In the genomic region with DNA sequence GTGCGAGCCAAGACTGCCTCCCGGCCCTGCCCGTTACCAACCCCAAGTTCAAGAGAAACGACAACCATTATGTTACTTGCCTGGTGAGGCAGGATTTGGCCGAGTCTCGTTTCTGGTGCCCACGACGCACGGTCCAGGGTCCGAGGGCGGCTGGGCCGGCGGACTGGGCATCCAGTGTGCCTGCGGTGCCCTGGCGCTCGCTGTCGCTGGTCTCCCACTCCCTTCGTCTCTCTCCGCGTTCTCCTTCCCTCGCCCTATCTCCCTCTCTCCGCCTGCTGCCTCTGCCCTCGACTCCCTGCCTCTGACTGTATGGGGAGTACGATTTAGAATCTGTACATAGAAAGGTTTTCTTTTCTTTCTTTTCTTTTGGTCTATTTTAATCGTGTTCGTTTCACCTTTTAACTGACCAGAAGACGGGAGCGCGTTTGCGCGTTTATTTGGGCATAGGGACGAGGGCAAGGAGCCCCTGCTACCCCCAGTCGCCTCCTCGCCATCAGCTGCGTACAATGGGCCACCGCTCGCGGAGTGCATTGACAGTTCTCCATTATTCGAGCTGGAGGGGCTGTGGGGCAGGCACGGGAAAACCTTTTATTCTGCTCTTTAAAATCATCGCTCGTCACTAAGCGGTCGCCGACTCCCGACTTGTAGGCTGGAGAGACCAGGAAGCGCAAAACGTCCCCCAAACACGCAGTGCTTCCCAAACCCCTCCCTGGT, we compare ENCODE assay signal across 1 cellular context.
TF ChIP-seq lines count a peak whose summit lies in the region.

No MANE protein-coding gene starts in this region.

TF ChIP-seq in HepG2, 621 proteins besides CTCF, POLR2A, EP300 and RAD21 (continues in another document):
- no peak for TF ChIP-seq MEIS2 (CRISPR knock-in tag; IDR thresholded peaks at IDR 0.05)
- TF ChIP-seq, protein P1, sequence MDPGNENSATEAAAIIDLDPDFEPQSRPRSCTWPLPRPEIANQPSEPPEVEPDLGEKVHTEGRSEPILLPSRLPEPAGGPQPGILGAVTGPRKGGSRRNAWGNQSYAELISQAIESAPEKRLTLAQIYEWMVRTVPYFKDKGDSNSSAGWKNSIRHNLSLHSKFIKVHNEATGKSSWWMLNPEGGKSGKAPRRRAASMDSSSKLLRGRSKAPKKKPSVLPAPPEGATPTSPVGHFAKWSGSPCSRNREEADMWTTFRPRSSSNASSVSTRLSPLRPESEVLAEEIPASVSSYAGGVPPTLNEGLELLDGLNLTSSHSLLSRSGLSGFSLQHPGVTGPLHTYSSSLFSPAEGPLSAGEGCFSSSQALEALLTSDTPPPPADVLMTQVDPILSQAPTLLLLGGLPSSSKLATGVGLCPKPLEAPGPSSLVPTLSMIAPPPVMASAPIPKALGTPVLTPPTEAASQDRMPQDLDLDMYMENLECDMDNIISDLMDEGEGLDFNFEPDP (CRISPR knock-in tag; conservative IDR thresholded peaks at IDR 0.05) = no peak
- TF ChIP-seq, protein P2, sequence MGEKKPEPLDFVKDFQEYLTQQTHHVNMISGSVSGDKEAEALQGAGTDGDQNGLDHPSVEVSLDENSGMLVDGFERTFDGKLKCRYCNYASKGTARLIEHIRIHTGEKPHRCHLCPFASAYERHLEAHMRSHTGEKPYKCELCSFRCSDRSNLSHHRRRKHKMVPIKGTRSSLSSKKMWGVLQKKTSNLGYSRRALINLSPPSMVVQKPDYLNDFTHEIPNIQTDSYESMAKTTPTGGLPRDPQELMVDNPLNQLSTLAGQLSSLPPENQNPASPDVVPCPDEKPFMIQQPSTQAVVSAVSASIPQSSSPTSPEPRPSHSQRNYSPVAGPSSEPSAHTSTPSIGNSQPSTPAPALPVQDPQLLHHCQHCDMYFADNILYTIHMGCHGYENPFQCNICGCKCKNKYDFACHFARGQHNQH (CRISPR knock-in tag; IDR thresholded peaks at IDR 0.05) = 0 out of 2 replicates have a peak, but pooled peaks have one; percentile 6
- TF ChIP-seq, protein P3, sequence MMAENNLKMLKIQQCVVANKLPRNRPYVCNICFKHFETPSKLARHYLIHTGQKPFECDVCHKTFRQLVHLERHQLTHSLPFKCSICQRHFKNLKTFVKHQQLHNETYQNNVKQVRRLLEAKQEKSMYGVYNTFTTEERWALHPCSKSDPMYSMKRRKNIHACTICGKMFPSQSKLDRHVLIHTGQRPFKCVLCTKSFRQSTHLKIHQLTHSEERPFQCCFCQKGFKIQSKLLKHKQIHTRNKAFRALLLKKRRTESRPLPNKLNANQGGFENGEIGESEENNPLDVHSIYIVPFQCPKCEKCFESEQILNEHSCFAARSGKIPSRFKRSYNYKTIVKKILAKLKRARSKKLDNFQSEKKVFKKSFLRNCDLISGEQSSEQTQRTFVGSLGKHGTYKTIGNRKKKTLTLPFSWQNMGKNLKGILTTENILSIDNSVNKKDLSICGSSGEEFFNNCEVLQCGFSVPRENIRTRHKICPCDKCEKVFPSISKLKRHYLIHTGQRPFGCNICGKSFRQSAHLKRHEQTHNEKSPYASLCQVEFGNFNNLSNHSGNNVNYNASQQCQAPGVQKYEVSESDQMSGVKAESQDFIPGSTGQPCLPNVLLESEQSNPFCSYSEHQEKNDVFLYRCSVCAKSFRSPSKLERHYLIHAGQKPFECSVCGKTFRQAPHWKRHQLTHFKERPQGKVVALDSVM (CRISPR knock-in tag; IDR thresholded peaks at IDR 0.05) = peak; percentile 30; the same call in 1 of the 2 replicates
- no peak for TF ChIP-seq JUND (CRISPR knock-in tag; IDR thresholded peaks at IDR 0.05)
- TF ChIP-seq, protein P4, sequence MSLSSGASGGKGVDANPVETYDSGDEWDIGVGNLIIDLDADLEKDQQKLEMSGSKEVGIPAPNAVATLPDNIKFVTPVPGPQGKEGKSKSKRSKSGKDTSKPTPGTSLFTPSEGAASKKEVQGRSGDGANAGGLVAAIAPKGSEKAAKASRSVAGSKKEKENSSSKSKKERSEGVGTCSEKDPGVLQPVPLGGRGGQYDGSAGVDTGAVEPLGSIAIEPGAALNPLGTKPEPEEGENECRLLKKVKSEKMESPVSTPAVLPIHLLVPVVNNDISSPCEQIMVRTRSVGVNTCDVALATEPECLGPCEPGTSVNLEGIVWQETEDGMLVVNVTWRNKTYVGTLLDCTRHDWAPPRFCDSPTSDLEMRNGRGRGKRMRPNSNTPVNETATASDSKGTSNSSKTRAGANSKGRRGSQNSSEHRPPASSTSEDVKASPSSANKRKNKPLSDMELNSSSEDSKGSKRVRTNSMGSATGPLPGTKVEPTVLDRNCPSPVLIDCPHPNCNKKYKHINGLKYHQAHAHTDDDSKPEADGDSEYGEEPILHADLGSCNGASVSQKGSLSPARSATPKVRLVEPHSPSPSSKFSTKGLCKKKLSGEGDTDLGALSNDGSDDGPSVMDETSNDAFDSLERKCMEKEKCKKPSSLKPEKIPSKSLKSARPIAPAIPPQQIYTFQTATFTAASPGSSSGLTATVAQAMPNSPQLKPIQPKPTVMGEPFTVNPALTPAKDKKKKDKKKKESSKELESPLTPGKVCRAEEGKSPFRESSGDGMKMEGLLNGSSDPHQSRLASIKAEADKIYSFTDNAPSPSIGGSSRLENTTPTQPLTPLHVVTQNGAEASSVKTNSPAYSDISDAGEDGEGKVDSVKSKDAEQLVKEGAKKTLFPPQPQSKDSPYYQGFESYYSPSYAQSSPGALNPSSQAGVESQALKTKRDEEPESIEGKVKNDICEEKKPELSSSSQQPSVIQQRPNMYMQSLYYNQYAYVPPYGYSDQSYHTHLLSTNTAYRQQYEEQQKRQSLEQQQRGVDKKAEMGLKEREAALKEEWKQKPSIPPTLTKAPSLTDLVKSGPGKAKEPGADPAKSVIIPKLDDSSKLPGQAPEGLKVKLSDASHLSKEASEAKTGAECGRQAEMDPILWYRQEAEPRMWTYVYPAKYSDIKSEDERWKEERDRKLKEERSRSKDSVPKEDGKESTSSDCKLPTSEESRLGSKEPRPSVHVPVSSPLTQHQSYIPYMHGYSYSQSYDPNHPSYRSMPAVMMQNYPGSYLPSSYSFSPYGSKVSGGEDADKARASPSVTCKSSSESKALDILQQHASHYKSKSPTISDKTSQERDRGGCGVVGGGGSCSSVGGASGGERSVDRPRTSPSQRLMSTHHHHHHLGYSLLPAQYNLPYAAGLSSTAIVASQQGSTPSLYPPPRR (CRISPR knock-in tag; IDR thresholded peaks at IDR 0.05; ENCODE audit: borderline replicate concordance) = no peak; the same call in 1 of the 2 replicates
- TF ChIP-seq THYN1 (CRISPR knock-in tag; IDR thresholded peaks at IDR 0.05; ENCODE audit: borderline replicate concordance, low read depth) = 0 out of 2 replicates have a peak, but pooled peaks have one; percentile 1
- TF ChIP-seq, protein P5, sequence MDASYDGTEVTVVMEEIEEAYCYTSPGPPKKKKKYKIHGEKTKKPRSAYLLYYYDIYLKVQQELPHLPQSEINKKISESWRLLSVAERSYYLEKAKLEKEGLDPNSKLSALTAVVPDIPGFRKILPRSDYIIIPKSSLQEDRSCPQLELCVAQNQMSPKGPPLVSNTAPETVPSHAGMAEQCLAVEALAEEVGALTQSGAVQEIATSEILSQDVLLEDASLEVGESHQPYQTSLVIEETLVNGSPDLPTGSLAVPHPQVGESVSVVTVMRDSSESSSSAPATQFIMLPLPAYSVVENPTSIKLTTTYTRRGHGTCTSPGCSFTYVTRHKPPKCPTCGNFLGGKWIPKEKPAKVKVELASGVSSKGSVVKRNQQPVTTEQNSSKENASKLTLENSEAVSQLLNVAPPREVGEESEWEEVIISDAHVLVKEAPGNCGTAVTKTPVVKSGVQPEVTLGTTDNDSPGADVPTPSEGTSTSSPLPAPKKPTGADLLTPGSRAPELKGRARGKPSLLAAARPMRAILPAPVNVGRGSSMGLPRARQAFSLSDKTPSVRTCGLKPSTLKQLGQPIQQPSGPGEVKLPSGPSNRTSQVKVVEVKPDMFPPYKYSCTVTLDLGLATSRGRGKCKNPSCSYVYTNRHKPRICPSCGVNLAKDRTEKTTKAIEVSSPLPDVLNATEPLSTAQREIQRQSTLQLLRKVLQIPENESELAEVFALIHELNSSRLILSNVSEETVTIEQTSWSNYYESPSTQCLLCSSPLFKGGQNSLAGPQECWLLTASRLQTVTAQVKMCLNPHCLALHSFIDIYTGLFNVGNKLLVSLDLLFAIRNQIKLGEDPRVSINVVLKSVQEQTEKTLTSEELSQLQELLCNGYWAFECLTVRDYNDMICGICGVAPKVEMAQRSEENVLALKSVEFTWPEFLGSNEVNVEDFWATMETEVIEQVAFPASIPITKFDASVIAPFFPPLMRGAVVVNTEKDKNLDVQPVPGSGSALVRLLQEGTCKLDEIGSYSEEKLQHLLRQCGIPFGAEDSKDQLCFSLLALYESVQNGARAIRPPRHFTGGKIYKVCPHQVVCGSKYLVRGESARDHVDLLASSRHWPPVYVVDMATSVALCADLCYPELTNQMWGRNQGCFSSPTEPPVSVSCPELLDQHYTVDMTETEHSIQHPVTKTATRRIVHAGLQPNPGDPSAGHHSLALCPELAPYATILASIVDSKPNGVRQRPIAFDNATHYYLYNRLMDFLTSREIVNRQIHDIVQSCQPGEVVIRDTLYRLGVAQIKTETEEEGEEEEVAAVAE (CRISPR knock-in tag; IDR thresholded peaks at IDR 0.05; ENCODE audit: borderline replicate concordance) = no peak
- no peak for TF ChIP-seq ASH2L (IDR thresholded peaks at IDR 0.05; ENCODE audit: insufficient read length, low read depth, low read length)
- TF ChIP-seq HNF4G (IDR thresholded peaks at IDR 0.05; ENCODE audit: borderline replicate concordance, low read depth, low read length) = no peak
- TF ChIP-seq HNF4G (CRISPR knock-in tag; IDR thresholded peaks at IDR 0.05; ENCODE audit: borderline replicate concordance, low read depth) = no peak
- no peak for TF ChIP-seq ZNF589 (CRISPR knock-in tag; conservative IDR thresholded peaks at IDR 0.05)
- 0 out of 2 replicates have a peak, but pooled peaks have one; percentile 20 for TF ChIP-seq ZFP90 (CRISPR knock-in tag; IDR thresholded peaks at IDR 0.05; ENCODE audit: borderline replicate concordance)
- no peak for TF ChIP-seq ATF7-NPFF (CRISPR knock-in tag; IDR thresholded peaks at IDR 0.05; ENCODE audit: low read depth)
- TF ChIP-seq EZH2 (conservative IDR thresholded peaks at IDR 0.05; ENCODE audit: low read depth, low read length) = no peak
- TF ChIP-seq ZNF253 (CRISPR knock-in tag; IDR thresholded peaks at IDR 0.05; ENCODE audit: borderline replicate concordance) = no peak
- TF ChIP-seq ZNF546 (CRISPR knock-in tag; conservative IDR thresholded peaks at IDR 0.05) = peak; percentile 38; the same call in 1 of the 2 replicates
- no peak for TF ChIP-seq ZNF30 (CRISPR knock-in tag; IDR thresholded peaks at IDR 0.05)
- TF ChIP-seq ARID2 (CRISPR knock-in tag; IDR thresholded peaks at IDR 0.05; ENCODE audit: borderline replicate concordance) = 0 out of 2 replicates have a peak, but pooled peaks have one; percentile 4
- TF ChIP-seq, protein P6, sequence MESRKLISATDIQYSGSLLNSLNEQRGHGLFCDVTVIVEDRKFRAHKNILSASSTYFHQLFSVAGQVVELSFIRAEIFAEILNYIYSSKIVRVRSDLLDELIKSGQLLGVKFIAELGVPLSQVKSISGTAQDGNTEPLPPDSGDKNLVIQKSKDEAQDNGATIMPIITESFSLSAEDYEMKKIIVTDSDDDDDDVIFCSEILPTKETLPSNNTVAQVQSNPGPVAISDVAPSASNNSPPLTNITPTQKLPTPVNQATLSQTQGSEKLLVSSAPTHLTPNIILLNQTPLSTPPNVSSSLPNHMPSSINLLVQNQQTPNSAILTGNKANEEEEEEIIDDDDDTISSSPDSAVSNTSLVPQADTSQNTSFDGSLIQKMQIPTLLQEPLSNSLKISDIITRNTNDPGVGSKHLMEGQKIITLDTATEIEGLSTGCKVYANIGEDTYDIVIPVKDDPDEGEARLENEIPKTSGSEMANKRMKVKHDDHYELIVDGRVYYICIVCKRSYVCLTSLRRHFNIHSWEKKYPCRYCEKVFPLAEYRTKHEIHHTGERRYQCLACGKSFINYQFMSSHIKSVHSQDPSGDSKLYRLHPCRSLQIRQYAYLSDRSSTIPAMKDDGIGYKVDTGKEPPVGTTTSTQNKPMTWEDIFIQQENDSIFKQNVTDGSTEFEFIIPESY (CRISPR knock-in tag; IDR thresholded peaks at IDR 0.05) = no peak
- TF ChIP-seq, protein P7, sequence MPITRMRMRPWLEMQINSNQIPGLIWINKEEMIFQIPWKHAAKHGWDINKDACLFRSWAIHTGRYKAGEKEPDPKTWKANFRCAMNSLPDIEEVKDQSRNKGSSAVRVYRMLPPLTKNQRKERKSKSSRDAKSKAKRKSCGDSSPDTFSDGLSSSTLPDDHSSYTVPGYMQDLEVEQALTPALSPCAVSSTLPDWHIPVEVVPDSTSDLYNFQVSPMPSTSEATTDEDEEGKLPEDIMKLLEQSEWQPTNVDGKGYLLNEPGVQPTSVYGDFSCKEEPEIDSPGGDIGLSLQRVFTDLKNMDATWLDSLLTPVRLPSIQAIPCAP (CRISPR knock-in tag; IDR thresholded peaks at IDR 0.05; ENCODE audit: low read depth) = no peak
- no peak for TF ChIP-seq ZNF44 (CRISPR knock-in tag; IDR thresholded peaks at IDR 0.05)
- TF ChIP-seq PAWR (CRISPR knock-in tag; IDR thresholded peaks at IDR 0.05; ENCODE audit: borderline replicate concordance) = no peak
- TF ChIP-seq, protein P8, sequence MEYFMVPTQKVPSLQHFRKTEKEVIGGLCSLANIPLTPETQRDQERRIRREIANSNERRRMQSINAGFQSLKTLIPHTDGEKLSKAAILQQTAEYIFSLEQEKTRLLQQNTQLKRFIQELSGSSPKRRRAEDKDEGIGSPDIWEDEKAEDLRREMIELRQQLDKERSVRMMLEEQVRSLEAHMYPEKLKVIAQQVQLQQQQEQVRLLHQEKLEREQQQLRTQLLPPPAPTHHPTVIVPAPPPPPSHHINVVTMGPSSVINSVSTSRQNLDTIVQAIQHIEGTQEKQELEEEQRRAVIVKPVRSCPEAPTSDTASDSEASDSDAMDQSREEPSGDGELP (IDR thresholded peaks at IDR 0.05; ENCODE audit: borderline replicate concordance, low read depth) = no peak
- TF ChIP-seq SP140L (CRISPR knock-in tag; IDR thresholded peaks at IDR 0.05; ENCODE audit: borderline replicate concordance) = 0 out of 2 replicates have a peak, but pooled peaks have one; percentile 2
- TF ChIP-seq ZNF564 (CRISPR knock-in tag; IDR thresholded peaks at IDR 0.05) = peak; percentile 14; the same call in 1 of the 2 replicates
- no peak for TF ChIP-seq RBAK (CRISPR knock-in tag; IDR thresholded peaks at IDR 0.05)
- no peak for TF ChIP-seq ZNF3 (CRISPR knock-in tag; IDR thresholded peaks at IDR 0.05)
- no peak for TF ChIP-seq MTF1 (CRISPR knock-in tag; IDR thresholded peaks at IDR 0.05)
- no peak for TF ChIP-seq ZNF616 (CRISPR knock-in tag; IDR thresholded peaks at IDR 0.05; ENCODE audit: low read depth)
- TF ChIP-seq TP53 (CRISPR knock-in tag; conservative IDR thresholded peaks at IDR 0.05) = no peak
- TF ChIP-seq, protein P9, sequence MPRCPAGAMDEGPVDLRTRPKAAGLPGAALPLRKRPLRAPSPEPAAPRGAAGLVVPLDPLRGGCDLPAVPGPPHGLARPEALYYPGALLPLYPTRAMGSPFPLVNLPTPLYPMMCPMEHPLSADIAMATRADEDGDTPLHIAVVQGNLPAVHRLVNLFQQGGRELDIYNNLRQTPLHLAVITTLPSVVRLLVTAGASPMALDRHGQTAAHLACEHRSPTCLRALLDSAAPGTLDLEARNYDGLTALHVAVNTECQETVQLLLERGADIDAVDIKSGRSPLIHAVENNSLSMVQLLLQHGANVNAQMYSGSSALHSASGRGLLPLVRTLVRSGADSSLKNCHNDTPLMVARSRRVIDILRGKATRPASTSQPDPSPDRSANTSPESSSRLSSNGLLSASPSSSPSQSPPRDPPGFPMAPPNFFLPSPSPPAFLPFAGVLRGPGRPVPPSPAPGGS (CRISPR knock-in tag; IDR thresholded peaks at IDR 0.05) = no peak
- TF ChIP-seq CCAR2 (optimal IDR thresholded peaks at IDR 0.05; ENCODE audit: low read depth, low read length) = no peak
